In genomic region chr5:180950291-180950949, GRCh38 we compare ENCODE assay signal across 16 cellular contexts. TPM values are rescaled to one million over a fixed set of nuclear protein-coding genes. Genes with fewer than 3 reads are reported as not detected.
"Had no signal": no experiment of that assay in that cellular context is flagged by ENCODE, and none has a peak within 500 bp of the region (broad histone marks: within the 10 kb centered on the region; RNA-seq: fewer than 3 reads in every experiment).

No MANE protein-coding gene starts in this region.

- H3K27me3 ChIP-seq: esophagus muscularis mucosa, sigmoid colon had no signal

- H3K9me3 ChIP-seq: esophagus muscularis mucosa, sigmoid colon had no signal

- H3K27ac ChIP-seq: dorsolateral prefrontal cortex, esophagus muscularis mucosa, sigmoid colon, WERI-Rb-1 had no signal

- ATAC-seq: activated CD8-positive, alpha-beta T cell treated with anti-CD3 and anti-CD28 coated beads for 36 hours; natural killer cell treated with Interleukin-12 subunit alpha and Interleukin-12 subunit beta and Interleukin-15 and Interleukin-18, amount 100 ng/mL, for 72 hours had no signal

- FAIRE-seq: endometrium had no signal

- H3K4me3 ChIP-seq: dorsolateral prefrontal cortex, esophagus muscularis mucosa, sigmoid colon had no signal

- DNase-seq: activated CD4-positive, alpha-beta T cell treated with anti-CD3 and anti-CD28 coated beads for 4 hours; activated CD8-positive, alpha-beta memory T cell treated with anti-CD3 and anti-CD28 coated beads, Interleukin-2, amount 50 U/mL, for 48 hours; activated CD8-positive, alpha-beta T cell treated with anti-CD3 and anti-CD28 coated beads for 36 hours; activated naive CD4-positive, alpha-beta T cell; aorta; dorsolateral prefrontal cortex; foreskin melanocyte; head of caudate nucleus; sigmoid colon; stimulated activated CD4-positive, alpha-beta T cell treated with anti-CD3 and anti-CD28 coated beads, Interleukin-12 subunit alpha, Interleukin-12 subunit beta, amount 100 ng/mL, for 4 hours; stimulated activated naive CD4-positive, alpha-beta T cell treated with Interleukin-2 at 50 U/mL for 16 hours; WERI-Rb-1 had no signal

- H3K36me3 ChIP-seq: esophagus muscularis mucosa, sigmoid colon, WERI-Rb-1 had no signal

- H3K4me1 ChIP-seq: esophagus muscularis mucosa, sigmoid colon had no signal

RNA-seq across cellular contexts. Expression of gene BTNL3, which starts 38.2 kb away (rescaled TPM):
- total RNA-seq: activated CD8-positive, alpha-beta T cell treated with anti-CD3 and anti-CD28 coated beads for 36 hours; activated T-helper 1 cell treated with anti-CD3 and anti-CD28 coated beads, Interleukin-12 subunit alpha, Interleukin-12 subunit beta, Interleukin-2, Interleukin-4 antibody, amounts not matched to agents 30 ng/mL and 10 ng/mL and 1 ng/mL, durations not matched to agents 14 hours and 24 hours and 36 hours; aorta; natural killer cell treated with Interleukin-12 subunit alpha and Interleukin-12 subunit beta and Interleukin-15 and Interleukin-18, amount 100 ng/mL, for 72 hours had no signal

RNA-seq across cellular contexts. Expression of gene BTNL8, which starts 51.5 kb away (rescaled TPM):
- total RNA-seq: activated CD8-positive, alpha-beta T cell treated with anti-CD3 and anti-CD28 coated beads for 36 hours; activated T-helper 1 cell treated with anti-CD3 and anti-CD28 coated beads, Interleukin-12 subunit alpha, Interleukin-12 subunit beta, Interleukin-2, Interleukin-4 antibody, amounts not matched to agents 30 ng/mL and 10 ng/mL and 1 ng/mL, durations not matched to agents 14 hours and 24 hours and 36 hours; natural killer cell treated with Interleukin-12 subunit alpha and Interleukin-12 subunit beta and Interleukin-15 and Interleukin-18, amount 100 ng/mL, for 72 hours had no signal
